18 cellular contexts compared by ENCODE assay signal in genomic region chr14:79318371-79318770, GRCh38.
A peak's percentile ranks its signal among the peaks of the same experiment; 100 is the strongest.
DNase-seq lines count a peak whose midpoint lies in the region; ATAC-seq and TF ChIP-seq lines count a peak whose summit lies in the region.
"Had no signal": no experiment of that assay in that cellular context is flagged by ENCODE, and none has a peak within 500 bp of the region (broad histone marks: within the 10 kb centered on the region; RNA-seq: fewer than 3 reads in every experiment).

No MANE protein-coding gene starts in this region.

- no peaks in the 10 kb centered on the region for H3K36me3 Mint-ChIP-seq in activated CD4-positive, alpha-beta T cell treated with anti-CD3 and anti-CD28 coated beads, Interleukin-2, amount 10 ng/mL, durations not matched to agents 24 days and 14 days (ENCODE audit: low read depth)
- H3K36me3 Mint-ChIP-seq: CD8-positive, alpha-beta memory T cell had no signal

- H3K9me3 Mint-ChIP-seq in activated CD4-positive, alpha-beta T cell treated with anti-CD3 and anti-CD28 coated beads, Interleukin-2, amount 10 ng/mL, durations not matched to agents 24 days and 14 days = no peaks in the 10 kb centered on the region

- no peak overlapping the region for H3K4me3 Mint-ChIP-seq in activated CD4-positive, alpha-beta T cell treated with anti-CD3 and anti-CD28 coated beads, Interleukin-2, amount 10 ng/mL, durations not matched to agents 24 days and 14 days
- H3K4me3 Mint-ChIP-seq: CD8-positive, alpha-beta memory T cell had no signal

- no peaks in the 10 kb centered on the region for H3K27me3 Mint-ChIP-seq in activated CD4-positive, alpha-beta T cell treated with anti-CD3 and anti-CD28 coated beads, Interleukin-2, amount 10 ng/mL, durations not matched to agents 24 days and 14 days
- H3K27me3 Mint-ChIP-seq: CD8-positive, alpha-beta memory T cell had no signal

- DNase-seq in EL = peak; percentile 20
- peak; percentile 9 for DNase-seq in NCI-H226
- peak; percentile 38 for DNase-seq in choroid plexus epithelial cell (ENCODE audit: low read depth)
- peak; percentile 38 for DNase-seq in myocyte (ENCODE audit: low read depth)
- DNase-seq in activated CD4-positive, alpha-beta T cell treated with anti-CD3 and anti-CD28 coated beads, Interleukin-2, amount 10 ng/mL, durations not matched to agents 24 days and 14 days = no peak
- DNase-seq: CD8-positive, alpha-beta memory T cell; DND-41; NCI-H1436; NCI-H2029; NCI-H2171; NCI-H510A had no signal

- H3K27ac Mint-ChIP-seq in activated CD4-positive, alpha-beta T cell treated with anti-CD3 and anti-CD28 coated beads, Interleukin-2, amount 10 ng/mL, durations not matched to agents 24 days and 14 days = no peak overlapping the region
- H3K27ac Mint-ChIP-seq: CD8-positive, alpha-beta memory T cell had no signal

- H3K4me3 ChIP-seq in choroid plexus epithelial cell (ENCODE audit: low read depth, low read length) = no peak overlapping the region
- H3K4me3 ChIP-seq: BLaER1 treated with 17β-estradiol and CSF1 and Interleukin-3, amounts not matched to agents 10 nM and 100 nM; K562 had no signal

- no peaks in the 10 kb centered on the region for H3K4me1 Mint-ChIP-seq in activated CD4-positive, alpha-beta T cell treated with anti-CD3 and anti-CD28 coated beads, Interleukin-2, amount 10 ng/mL, durations not matched to agents 24 days and 14 days
- H3K4me1 Mint-ChIP-seq: CD8-positive, alpha-beta memory T cell had no signal

- ATAC-seq in HG02938 (IDR thresholded peaks at IDR 0.05; ENCODE audit: unreplicated experiment) = no peak
- ATAC-seq in HG03442 (IDR thresholded peaks at IDR 0.05; ENCODE audit: unreplicated experiment) = no peak
- no peak for ATAC-seq in HG02973 (IDR thresholded peaks at IDR 0.05; ENCODE audit: unreplicated experiment)
- ATAC-seq: K562, Panc1, Right ventricle myocardium inferior had no signal

- intact Hi-C loops in activated CD4-positive, alpha-beta T cell treated with anti-CD3 and anti-CD28 coated beads, Interleukin-2, amount 10 ng/mL, durations not matched to agents 24 days and 14 days (cut with micrococcal nuclease) = no loop called here

- TF ChIP-seq CTCF in choroid plexus epithelial cell (conservative IDR thresholded peaks at IDR 0.05; ENCODE audit: low read depth, low read length) = no peak
